12 cellular contexts compared by ENCODE assay signal in the genomic region with DNA sequence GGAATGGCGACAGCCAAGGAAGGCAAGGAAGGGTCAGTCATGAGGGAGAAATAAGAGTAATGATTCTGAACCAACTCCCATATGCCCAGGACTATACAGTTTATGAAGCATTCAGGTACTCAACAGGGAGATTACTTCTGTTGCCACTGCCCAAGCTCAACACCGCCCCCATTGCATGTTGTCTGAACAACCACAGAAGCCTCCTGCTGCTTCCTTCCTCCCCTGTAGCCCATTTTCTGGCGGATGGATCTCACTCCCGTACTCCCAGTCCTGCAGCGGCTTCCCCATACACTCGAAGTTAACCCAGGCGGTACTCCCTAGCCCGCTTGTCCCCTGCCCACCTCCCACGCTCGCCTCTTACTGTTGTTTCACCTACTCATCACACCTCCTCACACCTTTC.
A peak's percentile ranks its signal among the peaks of the same experiment; 100 is the strongest.
DNase-seq lines count a peak whose midpoint lies in the region; TF ChIP-seq lines count a peak whose summit lies in the region.
"Had no signal": no experiment of that assay in that cellular context is flagged by ENCODE, and none has a peak within 500 bp of the region (broad histone marks: within the 10 kb centered on the region; RNA-seq: fewer than 3 reads in every experiment).

No MANE protein-coding gene starts in this region.

- H3K9me3 ChIP-seq in BE2C, result no peaks in the 10 kb centered on the region
- H3K9me3 ChIP-seq: tibial nerve had no signal

- H3K27me3 ChIP-seq in BE2C, result no peaks in the 10 kb centered on the region
- H3K27me3 ChIP-seq: tibial nerve had no signal

- DNase-seq in BE2C (no peak), NCI-H69 (lab: John Stamatoyannopoulos, UW) (peak; percentile 69), fibroblast of mammary gland (ENCODE audit: low read depth) (no peak), hypothalamus (lab: John Stamatoyannopoulos, UW) (no peak), pons (ENCODE audit: low spot score) (no peak), AG20443 (ENCODE audit: low spot score) (no peak)
- no peak for DNase-seq in stimulated activated CD4-positive, alpha-beta T cell treated with anti-CD3 and anti-CD28 coated beads, Interleukin-1b, Interleukin-23, amount 100 ng/mL, for 48 hours
- DNase-seq: activated naive CD8-positive, alpha-beta T cell treated with anti-CD3 and anti-CD28 coated beads, Interleukin-2, amount 10 ng/mL, durations not matched to agents 7 days and 5 days; COR-L47; T-helper 17 cell had no signal

- H3K4me3 ChIP-seq in BE2C (ENCODE audit: low read depth, low read length), result no peak overlapping the region
- H3K4me3 ChIP-seq in fibroblast of mammary gland (ENCODE audit: control insufficient read depth, low read depth, low read length), result no peak overlapping the region
- H3K4me3 ChIP-seq: tibial nerve had no signal

- H3K36me3 ChIP-seq in BE2C, result no peaks in the 10 kb centered on the region
- H3K36me3 ChIP-seq: tibial nerve had no signal

- peak; percentile 32 for TF ChIP-seq CTCF in BE2C (IDR thresholded peaks at IDR 0.05; ENCODE audit: low read depth, low read length)
- peak; percentile 37 for TF ChIP-seq CTCF in GM12873 (IDR thresholded peaks at IDR 0.05; ENCODE audit: insufficient read depth, low read depth, low read length, missing control alignments)
- TF ChIP-seq CTCF in fibroblast of mammary gland (conservative IDR thresholded peaks at IDR 0.05; ENCODE audit: control insufficient read depth, insufficient read depth, low read depth, low read length), result peak; percentile 13

- no peaks in the 10 kb centered on the region for H3K4me1 ChIP-seq in BE2C
- H3K4me1 ChIP-seq: tibial nerve had no signal
